Comparison of ENCODE assay signal across 24 cellular contexts in the genomic region with DNA sequence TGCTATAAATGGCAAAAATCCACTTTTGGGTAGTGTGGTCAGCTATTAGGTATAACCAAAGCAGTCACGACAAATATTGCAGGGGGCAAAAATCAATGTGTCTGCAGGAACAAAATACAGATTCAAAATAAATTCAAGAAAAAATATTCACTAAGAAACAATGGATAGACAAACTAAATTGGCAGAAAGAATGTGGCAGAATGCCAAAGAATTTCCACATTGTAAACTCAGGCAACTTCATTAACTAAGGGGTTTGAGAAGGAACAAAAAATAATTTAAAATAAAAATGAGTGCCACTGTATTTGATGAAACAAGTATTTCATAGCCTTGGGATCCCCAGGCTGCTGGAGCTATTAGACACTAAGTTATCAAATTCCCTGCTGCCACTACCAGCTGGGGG.
DNase-seq lines count a peak whose midpoint lies in the region; FAIRE-seq and TF ChIP-seq lines count a peak whose summit lies in the region.
"Had no signal": no experiment of that assay in that cellular context is flagged by ENCODE, and none has a peak within 500 bp of the region (broad histone marks: within the 10 kb centered on the region; RNA-seq: fewer than 3 reads in every experiment).

No MANE protein-coding gene starts in this region.

- no peak overlapping the region for H2BK5ac ChIP-seq in neuronal stem cell (ENCODE audit: low read length)

- in situ Hi-C loops in GM23248 (cut with MboI) = no loop called here
- in situ Hi-C loops in astrocyte of the cerebellum (cut with HindIII; ENCODE audit: low sequenced_read_pairs) = no loop called here

- H3K4me3 ChIP-seq in A673 (ENCODE audit: low read depth, low read length, poor library complexity, severe bottlenecking) (no peak overlapping the region), GM23248 (no peak overlapping the region), astrocyte of the cerebellum (ENCODE audit: low read depth, low read length) (no peak overlapping the region), fibroblast of the aortic adventitia (ENCODE audit: low read depth, low read length) (no peak overlapping the region), sigmoid colon (no peak overlapping the region), neuronal stem cell (ENCODE audit: low read length in 2 of 2) (no peak overlapping the region)
- H3K4me3 ChIP-seq: dorsolateral prefrontal cortex, SJCRH30, thyroid gland had no signal

- H3K9me3 ChIP-seq in A673 (ENCODE audit: low read depth, low read length, poor library complexity, severe bottlenecking) (no peaks in the 10 kb centered on the region), GM23248 (ENCODE audit: low read depth) (no peaks in the 10 kb centered on the region), sigmoid colon (no peaks in the 10 kb centered on the region), neuronal stem cell (replicated peaks in 1 of 2; ENCODE audit: control insufficient read depth in 2 of 2, insufficient read depth in 1 of 2, low read depth in 1 of 2, low read length in 2 of 2) (no peaks in the 10 kb centered on the region)
- H3K9me3 ChIP-seq: Caco-2, SJCRH30, thyroid gland had no signal

- H3K4ac ChIP-seq in neuronal stem cell (ENCODE audit: low read length) = no peak overlapping the region

- no peaks in the 10 kb centered on the region for H3K27me3 ChIP-seq in A673 (replicated peaks; ENCODE audit: insufficient read depth, low read depth, low read length, poor library complexity)
- H3K27me3 ChIP-seq in GM23248 (replicated peaks; ENCODE audit: insufficient read depth) = no peaks in the 10 kb centered on the region
- no peaks in the 10 kb centered on the region for H3K27me3 ChIP-seq in sigmoid colon
- no peaks in the 10 kb centered on the region for H3K27me3 ChIP-seq in neuronal stem cell (ENCODE audit: control insufficient read depth in 3 of 3, insufficient read depth in 3 of 3, low read depth in 1 of 3, low read length in 3 of 3)
- H3K27me3 ChIP-seq: dorsolateral prefrontal cortex, foreskin keratinocyte, SJCRH30, thyroid gland had no signal

- H3K4me2 ChIP-seq in GM23248 (ENCODE audit: unreplicated experiment) = no peak overlapping the region
- no peak overlapping the region for H3K4me2 ChIP-seq in neuronal stem cell (ENCODE audit: insufficient read depth, low read length, poor library complexity, severe bottlenecking)

- H4K91ac ChIP-seq in neuronal stem cell (ENCODE audit: low read depth, low read length, poor library complexity) = no peak overlapping the region

- no peak overlapping the region for H3K23ac ChIP-seq in neuronal stem cell (ENCODE audit: low read depth, low read length, poor library complexity)

- CTCF ChIA-PET in A673 (lab: Charles Lee) = no interaction called here

- H3K4me1 ChIP-seq in A673 (ENCODE audit: insufficient read depth, low read length, poor library complexity, severe bottlenecking) (peaks cover 7% of the 10 kb centered on the region), GM23248 (ENCODE audit: insufficient read depth) (no peaks in the 10 kb centered on the region), sigmoid colon (peaks cover 0 to 8% (median 0%) of the 10 kb centered on the region in 4 donors), neuronal stem cell (ENCODE audit: control insufficient read depth in 2 of 2, insufficient read depth in 1 of 2, low read depth in 1 of 2, low read length in 2 of 2) (no peaks in the 10 kb centered on the region)
- H3K4me1 ChIP-seq: Caco-2, foreskin keratinocyte had no signal

- H3K9me2 ChIP-seq in GM23248 (ENCODE audit: insufficient read depth) = no peaks in the 10 kb centered on the region

- H3K79me2 ChIP-seq in GM23248 (ENCODE audit: insufficient read depth) = no peaks in the 10 kb centered on the region

- H2AK5ac ChIP-seq in neuronal stem cell (ENCODE audit: low read depth, low read length) = no peak overlapping the region

- 97 to 98% methylated on average over 1 of the region's 1 CpG for WGBS in GM23248 (ENCODE audit: low coverage in 1 of 2, low lambda C conversion rate in 2 of 2, missing lambda C conversion rate in 2 of 2), 2 experiments
- WGBS in sigmoid colon, 2 donors = 93 to 97% methylated on average over 1 of the region's 1 CpG
- no CpG with 5 or more reads among the region's 1 CpG for WGBS in neuronal stem cell (ENCODE audit: extremely low coverage in 2 of 2, insufficient read length in 2 of 2, insufficient replicate concordance in 1 of 2), 2 donors

- no peak overlapping the region for H3K18ac ChIP-seq in neuronal stem cell (ENCODE audit: low read length)

- H3K14ac ChIP-seq in neuronal stem cell (ENCODE audit: low read length) = no peak overlapping the region

- TF ChIP-seq EP300 in sigmoid colon (IDR thresholded peaks at IDR 0.05) = no peak

- H3F3A ChIP-seq in GM23248 (ENCODE audit: insufficient read depth) = no peaks in the 10 kb centered on the region

- H3K27ac ChIP-seq in A673 (ENCODE audit: low read depth, low read length, poor library complexity, severe bottlenecking) (no peak overlapping the region), GM23248 (no peak overlapping the region), sigmoid colon (no peak overlapping the region), neuronal stem cell (replicated peaks; ENCODE audit: low read length) (no peak overlapping the region)
- H3K27ac ChIP-seq: dorsolateral prefrontal cortex, foreskin keratinocyte, SJCRH30, thyroid gland had no signal

- H2BK12ac ChIP-seq in neuronal stem cell (ENCODE audit: low read length) = no peak overlapping the region

- H3K79me1 ChIP-seq in neuronal stem cell (ENCODE audit: low read depth, low read length) = no peaks in the 10 kb centered on the region

- H3K36me3 ChIP-seq in A673 (ENCODE audit: insufficient read depth, low read length, poor library complexity, severe bottlenecking) (no peaks in the 10 kb centered on the region), GM23248 (ENCODE audit: low read depth) (no peaks in the 10 kb centered on the region), sigmoid colon (peaks cover 0 to 3% (median 0%) of the 10 kb centered on the region in 4 donors), neuronal stem cell (replicated peaks in 1 of 2; ENCODE audit: control insufficient read depth in 2 of 2, insufficient read depth in 2 of 2, low read length in 2 of 2) (no peaks in the 10 kb centered on the region)
- H3K36me3 ChIP-seq: SJCRH30, thyroid gland had no signal

- no peak overlapping the region for H4K8ac ChIP-seq in neuronal stem cell (ENCODE audit: low read depth, low read length)

- no peak for TF ChIP-seq POLR2A in sigmoid colon (IDR thresholded peaks at IDR 0.05)

- intact Hi-C loops in A673 (cut with micrococcal nuclease; ENCODE audit: unreplicated experiment) (no loop called here), sigmoid colon (cut with DNase I) (no loop called here)

- DNase-seq in A673 (ENCODE audit: low spot score) = peak; percentile 31
- DNase-seq in GM23248 = peak; percentile 12
- DNase-seq in astrocyte of the cerebellum (ENCODE audit: low read depth) = peak; percentile 31
- peak; percentile 62 for DNase-seq in fibroblast of the aortic adventitia (ENCODE audit: low read depth)
- DNase-seq in sigmoid colon = no peak
- DNase-seq in epidermal melanocyte (ENCODE audit: insufficient read length, low spot score) = no peak
- DNase-seq in D721Med (ENCODE audit: insufficient read length, low spot score) = no peak
- no peak for DNase-seq in neuronal stem cell (ENCODE audit: low spot score)
- DNase-seq: activated CD4-positive, CD25-positive, alpha-beta regulatory T cell treated with anti-CD3 and anti-CD28 coated beads, Interleukin-2, amount 50 U/mL, for 72 hours; activated CD8-positive, alpha-beta T cell treated with anti-CD3 and anti-CD28 coated beads for 36 hours; activated gamma-delta T cell; activated T-cell treated with anti-CD3 and anti-CD28 coated beads for 4 hours; C1 segment of cervical spinal cord; Caco-2; caudate nucleus; dorsolateral prefrontal cortex; foreskin keratinocyte; NCI-H2081; NCI-H526 treated with DMSO at 0.1 percent for 48 hours; posterior cingulate gyrus; stimulated activated naive CD8-positive, alpha-beta T cell treated with anti-CD3 and anti-CD28 coated beads, Interleukin-15, amount 100 ng/mL, for 72 hours; thyroid gland had no signal

- no peak for TF ChIP-seq CTCF in A673 (conservative IDR thresholded peaks at IDR 0.05; ENCODE audit: low read depth, low read length)
- TF ChIP-seq CTCF in astrocyte of the cerebellum (IDR thresholded peaks at IDR 0.05; ENCODE audit: low read depth, low read length, missing control alignments) = no peak
- TF ChIP-seq CTCF in fibroblast of the aortic adventitia (IDR thresholded peaks at IDR 0.05; ENCODE audit: insufficient read depth, low read length) = no peak
- TF ChIP-seq CTCF in sigmoid colon (IDR thresholded peaks at IDR 0.05) = no peak
- no peak for TF ChIP-seq CTCF in D721Med (IDR thresholded peaks at IDR 0.05; ENCODE audit: insufficient read depth, missing control alignments)

- no TSS peak for BruUV-seq in A673 (replicated peaks; lab: Mats Ljungman, UMichigan)

- H3K9ac ChIP-seq in GM23248 = no peak overlapping the region
- no peak overlapping the region for H3K9ac ChIP-seq in neuronal stem cell (ENCODE audit: low read depth, low read length, poor library complexity)

- H4K20me1 ChIP-seq in GM23248 (ENCODE audit: insufficient read depth) = no peaks in the 10 kb centered on the region

- H2AFZ ChIP-seq in GM23248 (no peak overlapping the region), neuronal stem cell (ENCODE audit: low read length) (no peak overlapping the region)

- no peak overlapping the region for H2BK120ac ChIP-seq in neuronal stem cell (ENCODE audit: low read depth, low read length)

- no peak for FAIRE-seq in D721Med (lab: Jason Lieb, UNC)
- FAIRE-seq: GM12892 had no signal

- POLR2A ChIA-PET in A673 (lab: Charles Lee; ENCODE audit: low non-redundant PET) = no interaction called here

- H2BK15ac ChIP-seq in neuronal stem cell (ENCODE audit: low read length) = no peak overlapping the region

Comparison
In these comparisons a context has a peak if more than half of its experiments do, and no peak if none do; other contexts are left out.
1. DNase-seq: peak in A673 (single experiment), GM23248 (single experiment), astrocyte of the cerebellum (single experiment) and fibroblast of the aortic adventitia (single experiment); none in sigmoid colon (single experiment), epidermal melanocyte (single experiment), D721Med (single experiment) and neuronal stem cell (single experiment).